ENCODE assay signal across 12 cellular contexts in genomic region chr15:96052572-96053038, GRCh38.
DNase-seq lines count a peak whose midpoint lies in the region; ATAC-seq, FAIRE-seq and TF ChIP-seq lines count a peak whose summit lies in the region.
"Had no signal": no experiment of that assay in that cellular context is flagged by ENCODE, and none has a peak within 500 bp of the region (broad histone marks: within the 10 kb centered on the region; RNA-seq: fewer than 3 reads in every experiment).

No MANE protein-coding gene starts in this region.

- no peak for DNase-seq in CD14-positive monocyte (ENCODE audit: low spot score)
- no peak for DNase-seq in NT2/D1 (ENCODE audit: low read depth, low spot score)
- DNase-seq in glutamatergic neuron = peak; percentile 42
- no peak for DNase-seq in medulla oblongata (ENCODE audit: extremely low spot score)
- DNase-seq in HTR-8/SVneo (ENCODE audit: insufficient read length, low spot score) = no peak
- DNase-seq: activated CD4-positive, alpha-beta memory T cell treated with anti-CD3 and anti-CD28 coated beads for 36 hours; central memory CD4-positive, alpha-beta T cell; NCI-H1436 treated with DMSO at 0.1 percent for 48 hours had no signal

- intact Hi-C loops in CD14-positive monocyte (cut with micrococcal nuclease) = no loop called here

- H3K36me3 Mint-ChIP-seq in CD14-positive monocyte (peaks cover 0 to 2% of the 10 kb centered on the region in 2 donors), glutamatergic neuron (ENCODE audit: unreplicated experiment) (no peaks in the 10 kb centered on the region), nephron (ENCODE audit: low read depth) (no peaks in the 10 kb centered on the region)
- H3K36me3 Mint-ChIP-seq: activated CD4-positive, alpha-beta memory T cell treated with anti-CD3 and anti-CD28 coated beads for 36 hours had no signal

- H3K27me3 Mint-ChIP-seq in CD14-positive monocyte (ENCODE audit: low read depth in 3 of 3) (peaks cover 23 to 57% (median 36%) of the 10 kb centered on the region in 3 donors), glutamatergic neuron (ENCODE audit: unreplicated experiment) (peaks cover 5% of the 10 kb centered on the region), nephron (ENCODE audit: low read depth) (peaks cover 8% of the 10 kb centered on the region)

- H3K9me3 Mint-ChIP-seq in CD14-positive monocyte (peaks cover 0 to 27% (median 6%) of the 10 kb centered on the region in 7 donors), glutamatergic neuron (ENCODE audit: unreplicated experiment) (no peaks in the 10 kb centered on the region), nephron (no peaks in the 10 kb centered on the region)
- H3K9me3 Mint-ChIP-seq: activated CD4-positive, alpha-beta memory T cell treated with anti-CD3 and anti-CD28 coated beads for 36 hours had no signal

- H3K27me3 ChIP-seq in NT2/D1 (ENCODE audit: insufficient read depth, insufficient read length) = peaks cover 32% of the 10 kb centered on the region

- peaks cover 6% of the 10 kb centered on the region for H3K9me3 ChIP-seq in NT2/D1 (ENCODE audit: insufficient read depth, low read length)

- no peaks in the 10 kb centered on the region for H3K36me3 ChIP-seq in NT2/D1 (ENCODE audit: insufficient read depth, insufficient read length, low read length)
- H3K36me3 ChIP-seq: BLaER1 treated with 17β-estradiol and CSF1 and Interleukin-3, amounts not matched to agents 10 nM and 100 nM had no signal

- no peak for FAIRE-seq in HTR-8/SVneo (lab: Jason Lieb, UNC)

- peak overlapping the region; percentile 68 for H3K9ac ChIP-seq in NT2/D1 (ENCODE audit: insufficient read length, low read depth)
- H3K9ac ChIP-seq: BLaER1 treated with 17β-estradiol and CSF1 and Interleukin-3, amounts not matched to agents 10 nM and 100 nM had no signal

- H3K4me1 Mint-ChIP-seq in CD14-positive monocyte = peaks cover 27% of the 10 kb centered on the region
- H3K4me1 Mint-ChIP-seq in glutamatergic neuron (ENCODE audit: low read depth, unreplicated experiment) = no peaks in the 10 kb centered on the region
- H3K4me1 Mint-ChIP-seq in nephron = peaks cover 44% of the 10 kb centered on the region

- ATAC-seq in HG03196 (IDR thresholded peaks at IDR 0.05; ENCODE audit: unreplicated experiment) (no peak), GM18498 (IDR thresholded peaks at IDR 0.05; ENCODE audit: unreplicated experiment) (no peak)

- TF ChIP-seq CTCF in CD14-positive monocyte (IDR thresholded peaks at IDR 0.05) (no peak), glutamatergic neuron (IDR thresholded peaks at IDR 0.05; ENCODE audit: partially characterized antibody, unreplicated experiment) (no peak), nephron (IDR thresholded peaks at IDR 0.05; ENCODE audit: unreplicated experiment in 3 of 3) (no peak)

- H3K4me3 Mint-ChIP-seq in CD14-positive monocyte = peak overlapping the region; percentile 7 to 70
- H3K4me3 Mint-ChIP-seq in glutamatergic neuron (ENCODE audit: unreplicated experiment) = no peak overlapping the region
- peak overlapping the region; percentile 60 to 73 (median 66) for H3K4me3 Mint-ChIP-seq in nephron
- H3K4me3 Mint-ChIP-seq: activated CD4-positive, alpha-beta memory T cell treated with anti-CD3 and anti-CD28 coated beads for 36 hours had no signal

- H3K4me3 ChIP-seq in NT2/D1 (ENCODE audit: insufficient read length, low read depth) = peak overlapping the region; percentile 36
- H3K4me3 ChIP-seq: BLaER1 treated with 17β-estradiol and CSF1 and Interleukin-3, amounts not matched to agents 10 nM and 100 nM had no signal

- no peak overlapping the region for H3K27ac Mint-ChIP-seq in CD14-positive monocyte
- H3K27ac Mint-ChIP-seq in glutamatergic neuron (ENCODE audit: unreplicated experiment) = no peak overlapping the region
- peak overlapping the region; percentile 87 to 92 (median 88) for H3K27ac Mint-ChIP-seq in nephron
- H3K27ac Mint-ChIP-seq: activated CD4-positive, alpha-beta memory T cell treated with anti-CD3 and anti-CD28 coated beads for 36 hours had no signal

- H3K4me1 ChIP-seq in NT2/D1 (ENCODE audit: insufficient read depth, insufficient read length) = peaks cover 2% of the 10 kb centered on the region

Comparison
In these comparisons a context has a peak if more than half of its experiments do, and no peak if none do; other contexts are left out.
1. H3K27ac Mint-ChIP-seq: peak in nephron (3 of 3); none in CD14-positive monocyte (0 of 7) and glutamatergic neuron (single experiment).